Comparison of ENCODE assay signal across 1 cellular context in the genomic region with DNA sequence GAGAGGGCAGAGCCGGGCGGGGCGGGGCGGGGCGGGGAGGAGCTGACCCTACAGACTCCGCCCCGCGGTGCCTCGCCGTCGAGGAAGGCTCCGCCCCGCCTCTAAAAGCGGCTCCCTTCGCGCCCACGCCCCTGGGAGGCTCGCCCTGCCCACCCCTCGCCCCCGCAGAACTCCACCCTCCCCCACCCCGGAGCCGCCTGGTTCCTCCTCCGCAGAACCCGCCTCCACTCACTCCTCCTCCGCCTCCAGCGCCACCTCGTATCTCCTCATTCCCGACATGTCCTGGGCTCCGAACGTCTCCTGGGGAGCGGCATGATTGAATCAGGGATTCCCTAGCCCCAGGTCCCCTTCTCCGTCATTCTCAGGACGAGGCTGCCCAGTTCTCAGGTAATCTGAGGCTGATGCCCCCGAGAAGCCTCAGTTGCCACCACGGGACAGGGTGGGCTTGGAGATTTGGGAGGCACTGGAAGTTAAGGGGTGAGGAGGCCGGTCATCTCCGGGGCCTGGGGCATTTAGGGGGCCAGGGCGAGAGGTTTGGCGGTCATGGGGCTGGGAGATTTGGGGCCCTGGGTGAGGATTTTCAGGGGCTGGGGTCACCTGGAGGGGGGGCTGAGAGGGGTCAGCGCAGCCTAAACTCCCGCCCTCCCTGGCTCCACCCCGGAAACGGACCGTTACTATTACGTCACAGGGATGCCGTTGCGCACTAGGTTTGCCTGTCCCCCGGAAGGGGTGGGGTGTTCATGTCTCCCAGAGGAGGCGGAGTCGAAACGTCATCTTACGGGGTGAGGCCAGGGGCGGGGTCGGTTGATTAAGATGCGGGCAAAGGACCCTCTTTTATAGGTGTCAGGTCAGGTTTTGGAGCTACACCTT.
A peak's percentile ranks its signal among the peaks of the same experiment; 100 is the strongest.
TF ChIP-seq lines count a peak whose summit lies in the region.

No MANE protein-coding gene starts in this region.

TF ChIP-seq in HepG2, 621 proteins besides CTCF, POLR2A, EP300 and RAD21 (continued from another document):
- TF ChIP-seq, protein P1, sequence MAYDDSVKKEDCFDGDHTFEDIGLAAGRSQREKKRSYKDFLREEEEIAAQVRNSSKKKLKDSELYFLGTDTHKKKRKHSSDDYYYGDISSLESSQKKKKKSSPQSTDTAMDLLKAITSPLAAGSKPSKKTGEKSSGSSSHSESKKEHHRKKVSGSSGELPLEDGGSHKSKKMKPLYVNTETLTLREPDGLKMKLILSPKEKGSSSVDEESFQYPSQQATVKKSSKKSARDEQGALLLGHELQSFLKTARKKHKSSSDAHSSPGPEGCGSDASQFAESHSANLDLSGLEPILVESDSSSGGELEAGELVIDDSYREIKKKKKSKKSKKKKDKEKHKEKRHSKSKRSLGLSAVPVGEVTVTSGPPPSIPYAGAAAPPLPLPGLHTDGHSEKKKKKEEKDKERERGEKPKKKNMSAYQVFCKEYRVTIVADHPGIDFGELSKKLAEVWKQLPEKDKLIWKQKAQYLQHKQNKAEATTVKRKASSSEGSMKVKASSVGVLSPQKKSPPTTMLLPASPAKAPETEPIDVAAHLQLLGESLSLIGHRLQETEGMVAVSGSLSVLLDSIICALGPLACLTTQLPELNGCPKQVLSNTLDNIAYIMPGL (CRISPR knock-in tag; IDR thresholded peaks at IDR 0.05; ENCODE audit: borderline replicate concordance in 1 of 2, low read depth in 1 of 2) = no peak
- no peak for TF ChIP-seq ZNF329 (CRISPR knock-in tag; IDR thresholded peaks at IDR 0.05; ENCODE audit: low read depth)
- TF ChIP-seq KAT8 (CRISPR knock-in tag; IDR thresholded peaks at IDR 0.05) = 0 out of 2 replicates have a peak, but pooled peaks have one; percentile 7
- no peak for TF ChIP-seq KLF9 (CRISPR knock-in tag; IDR thresholded peaks at IDR 0.05; ENCODE audit: low read depth)
- no peak for TF ChIP-seq ZNF605 (CRISPR knock-in tag; IDR thresholded peaks at IDR 0.05)
- no peak for TF ChIP-seq FOXO4 (CRISPR knock-in tag; conservative IDR thresholded peaks at IDR 0.05)
- no peak for TF ChIP-seq TSC22D2 (CRISPR knock-in tag; IDR thresholded peaks at IDR 0.05; ENCODE audit: borderline replicate concordance)
- 0 out of 2 replicates have a peak, but pooled peaks have one; percentile 3 for TF ChIP-seq KDM3A (CRISPR knock-in tag; IDR thresholded peaks at IDR 0.05; ENCODE audit: low read depth)
- TF ChIP-seq ETV5 (CRISPR knock-in tag; IDR thresholded peaks at IDR 0.05; ENCODE audit: borderline replicate concordance) = peak; percentile 51; the same call in 1 of the 2 replicates
- peak; percentile 42 for TF ChIP-seq THAP11 (CRISPR knock-in tag; IDR thresholded peaks at IDR 0.05)
